ENCODE assay signal across 8 cellular contexts in genomic region chr12:70719672-70720420, GRCh38.
DNase-seq lines count a peak whose midpoint lies in the region; ATAC-seq and FAIRE-seq lines count a peak whose summit lies in the region.

No MANE protein-coding gene starts in this region.

- no peaks in the 10 kb centered on the region for H3K36me3 Mint-ChIP-seq in central memory CD8-positive, alpha-beta T cell (ENCODE audit: insufficient read depth)
- no peaks in the 10 kb centered on the region for H3K36me3 Mint-ChIP-seq in stimulated activated memory B cell treated with anti-CD40 and anti-IgM and Interleukin-4, amounts not matched to agents 10 μg/mL and 1 μg/mL and 100 μg/mL, for 72 hours

- no peaks in the 10 kb centered on the region for H3K27me3 ChIP-seq in SJSA1 (replicated peaks)

- peak overlapping the region; percentile 34 for H3K4me3 ChIP-seq in SJSA1

- no peaks in the 10 kb centered on the region for H3K9me3 Mint-ChIP-seq in central memory CD8-positive, alpha-beta T cell
- H3K9me3 Mint-ChIP-seq in stimulated activated memory B cell treated with anti-CD40 and anti-IgM and Interleukin-4, amounts not matched to agents 10 μg/mL and 1 μg/mL and 100 μg/mL, for 72 hours, result no peaks in the 10 kb centered on the region

- H3K27me3 Mint-ChIP-seq in central memory CD8-positive, alpha-beta T cell, result peaks cover 9% of the 10 kb centered on the region
- H3K27me3 Mint-ChIP-seq in stimulated activated memory B cell treated with anti-CD40 and anti-IgM and Interleukin-4, amounts not matched to agents 10 μg/mL and 1 μg/mL and 100 μg/mL, for 72 hours, result no peaks in the 10 kb centered on the region

- no peaks in the 10 kb centered on the region for H3K9me3 ChIP-seq in SJSA1 (replicated peaks)

- no peak for FAIRE-seq in HTR-8/SVneo (lab: Jason Lieb, UNC)

- no peaks in the 10 kb centered on the region for H3K4me1 ChIP-seq in SJSA1 (replicated peaks)

- H3K27ac Mint-ChIP-seq in central memory CD8-positive, alpha-beta T cell (ENCODE audit: low read depth), result no peak overlapping the region
- no peak overlapping the region for H3K27ac Mint-ChIP-seq in stimulated activated memory B cell treated with anti-CD40 and anti-IgM and Interleukin-4, amounts not matched to agents 10 μg/mL and 1 μg/mL and 100 μg/mL, for 72 hours

- no peaks in the 10 kb centered on the region for H3K36me3 ChIP-seq in SJSA1

- no peak for ATAC-seq in central memory CD8-positive, alpha-beta T cell (replicated peaks; ENCODE audit: extremely low read depth, poor library complexity, severe bottlenecking)
- peak; percentile 77 for ATAC-seq in left lobe of liver
- no peak for ATAC-seq in stimulated activated memory B cell treated with anti-CD40 and anti-IgM and Interleukin-4, amounts not matched to agents 10 μg/mL and 1 μg/mL and 100 μg/mL, for 72 hours
- no peak for ATAC-seq in GM19324 (IDR thresholded peaks at IDR 0.05; ENCODE audit: low FRiP score, unreplicated experiment)

- peaks cover 6% of the 10 kb centered on the region for H3K4me1 Mint-ChIP-seq in central memory CD8-positive, alpha-beta T cell
- peaks cover 6% of the 10 kb centered on the region for H3K4me1 Mint-ChIP-seq in stimulated activated memory B cell treated with anti-CD40 and anti-IgM and Interleukin-4, amounts not matched to agents 10 μg/mL and 1 μg/mL and 100 μg/mL, for 72 hours

- DNase-seq in A172 (ENCODE audit: low spot score) (peak; percentile 56), GM04503 (ENCODE audit: low read depth) (peak; percentile 8), HTR-8/SVneo (ENCODE audit: insufficient read length, low spot score) (peak; percentile 29), SJSA1 (ENCODE audit: low read depth in 1 of 2, low spot score in 2 of 2) (peak; percentile 60 to 74), left lobe of liver (ENCODE audit: low spot score) (no peak)
- DNase-seq in central memory CD8-positive, alpha-beta T cell (ENCODE audit: low spot score in 2 of 2), result no peak

- no peak overlapping the region for H3K27ac ChIP-seq in SJSA1

- H3K4me3 Mint-ChIP-seq in central memory CD8-positive, alpha-beta T cell, result peak overlapping the region; percentile 51
- H3K4me3 Mint-ChIP-seq in stimulated activated memory B cell treated with anti-CD40 and anti-IgM and Interleukin-4, amounts not matched to agents 10 μg/mL and 1 μg/mL and 100 μg/mL, for 72 hours, result peak overlapping the region; percentile 58

Comparison
In these comparisons a context has a peak if more than half of its experiments do, and no peak if none do; other contexts are left out.
1. DNase-seq: peak in A172 (single experiment), GM04503 (single experiment), HTR-8/SVneo (single experiment) and SJSA1 (2 of 2); none in central memory CD8-positive, alpha-beta T cell (0 of 2) and left lobe of liver (single experiment).